22 cellular contexts compared by ENCODE assay signal in the genomic region with DNA sequence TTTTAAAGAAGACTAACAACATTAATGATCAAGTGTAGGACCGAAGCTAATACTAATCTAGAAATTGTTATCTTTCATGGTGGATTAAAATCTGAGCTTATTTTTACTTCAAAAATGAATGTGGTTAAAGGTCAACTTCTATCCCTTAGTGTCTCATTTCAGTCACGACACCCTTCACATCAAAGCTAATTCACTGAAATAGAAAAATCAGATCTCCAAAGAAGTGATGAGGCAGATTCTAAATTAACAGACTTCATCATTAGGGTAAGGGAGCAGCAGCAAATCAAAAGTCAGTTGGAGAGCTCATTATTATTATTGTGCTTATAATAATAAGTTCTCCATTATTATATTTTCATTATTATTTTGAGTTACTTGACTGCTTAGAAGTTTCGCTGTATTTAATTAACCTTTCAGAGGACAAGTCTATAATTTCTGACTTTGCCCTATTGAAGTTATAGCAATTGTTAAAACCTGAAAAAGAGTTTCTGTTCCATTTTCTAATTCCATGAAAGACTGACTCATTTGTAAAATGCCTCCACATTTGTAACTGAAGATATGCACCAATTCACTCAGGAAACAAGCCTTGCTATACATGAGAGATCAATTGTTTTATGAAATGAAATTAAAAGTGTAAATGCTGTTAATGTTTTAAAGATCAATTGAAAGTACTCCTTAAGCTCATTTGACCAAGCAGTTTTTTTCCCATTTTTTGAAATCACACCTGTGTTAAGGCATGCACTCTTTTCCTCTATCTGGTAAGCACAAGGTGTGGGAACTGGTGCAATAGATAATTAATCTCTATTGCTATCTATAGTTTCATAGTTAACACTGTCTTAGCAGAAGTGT. TPM values are rescaled to one million over a fixed set of nuclear protein-coding genes. Genes with fewer than 3 reads are reported as not detected.
DNase-seq lines count a peak whose midpoint lies in the region; ATAC-seq, FAIRE-seq and TF ChIP-seq lines count a peak whose summit lies in the region.
"Had no signal": no experiment of that assay in that cellular context is flagged by ENCODE, and none has a peak within 500 bp of the region (broad histone marks: within the 10 kb centered on the region; RNA-seq: fewer than 3 reads in every experiment).

No MANE protein-coding gene starts in this region.

- H3K4me3 ChIP-seq in BLaER1 = no peak overlapping the region
- no peak overlapping the region for H3K4me3 ChIP-seq in psoas muscle
- H3K4me3 ChIP-seq: breast epithelium, coronary artery, pancreas, right lobe of liver, thoracic aorta had no signal

- peaks cover 28% of the 10 kb centered on the region for H3K9me3 Mint-ChIP-seq in activated T-helper 17 cell treated with anti-CD3 and anti-CD28 coated beads, Interleukin-2, amount 50 U/mL, for 72 hours

- peaks cover 6% of the 10 kb centered on the region for H3K4me1 Mint-ChIP-seq in activated T-helper 17 cell treated with anti-CD3 and anti-CD28 coated beads, Interleukin-2, amount 50 U/mL, for 72 hours
- H3K4me1 Mint-ChIP-seq: naive B cell had no signal

- TF ChIP-seq CTCF in psoas muscle (IDR thresholded peaks at IDR 0.05) = no peak

- peaks cover 15% of the 10 kb centered on the region; the same call in 1 of the 2 replicates for H3K36me3 ChIP-seq in BLaER1
- no peaks in the 10 kb centered on the region for H3K36me3 ChIP-seq in psoas muscle (ENCODE audit: insufficient read depth in 1 of 2, low read depth in 1 of 2)
- H3K36me3 ChIP-seq: breast epithelium, pancreas, right lobe of liver, thoracic aorta, WERI-Rb-1 had no signal

- peaks cover 43% of the 10 kb centered on the region for H3K4me1 ChIP-seq in BLaER1
- no peaks in the 10 kb centered on the region for H3K4me1 ChIP-seq in psoas muscle
- H3K4me1 ChIP-seq: breast epithelium, pancreas, right lobe of liver had no signal

- DNase-seq in GM18507 (ENCODE audit: extremely low spot score, insufficient read length, low read depth) (peak; percentile 11), NCI-H1092 treated with DMSO at 0.1 percent for 48 hours (lab: John Stamatoyannopoulos, UW) (no peak), G401 (ENCODE audit: low spot score) (no peak), psoas muscle (no peak)
- DNase-seq: CD4-positive, alpha-beta memory T cell; DMS53; H7; naive B cell; NCI-H2107; NCI-H510A; pancreas; right lobe of liver; T-helper 17 cell; WERI-Rb-1 had no signal

- H3K27ac ChIP-seq in BLaER1 (no peak overlapping the region; the same call in 1 of the 2 replicates), psoas muscle (no peak overlapping the region)
- H3K27ac ChIP-seq: breast epithelium, coronary artery, HL-60, pancreas, right lobe of liver, thoracic aorta, WERI-Rb-1 had no signal

- 67 to 74% (median 67%) methylated on average over 3 of the region's 3 CpGs for WGBS in psoas muscle, 3 donors

- no peak overlapping the region for H3K27ac Mint-ChIP-seq in activated T-helper 17 cell treated with anti-CD3 and anti-CD28 coated beads, Interleukin-2, amount 50 U/mL, for 72 hours
- H3K27ac Mint-ChIP-seq: CD4-positive, alpha-beta memory T cell; T-helper 17 cell had no signal

- H3K27me3 ChIP-seq in BLaER1 (no peaks in the 10 kb centered on the region), psoas muscle (ENCODE audit: insufficient read depth in 3 of 3, low read length in 2 of 3) (peaks cover 0 to 2% (median 0%) of the 10 kb centered on the region in 3 donors)
- H3K27me3 ChIP-seq: breast epithelium, pancreas, right lobe of liver had no signal

- in situ Hi-C loops in G401 (cut with HindIII; ENCODE audit: low sequenced_read_pairs) = no loop called here

- H3K4me2 ChIP-seq in BLaER1 = peak overlapping the region; percentile 52

- ATAC-seq in GM21619 (IDR thresholded peaks at IDR 0.05; ENCODE audit: unreplicated experiment) = peak; percentile 78
- ATAC-seq in activated T-helper 17 cell treated with anti-CD3 and anti-CD28 coated beads, Interleukin-2, amount 50 U/mL, for 72 hours (replicated peaks) = peak; percentile 28
- no peak for ATAC-seq in psoas muscle
- ATAC-seq: pancreas, right lobe of liver, T-helper 17 cell had no signal

- peaks cover 6% of the 10 kb centered on the region for H3K27me3 Mint-ChIP-seq in activated T-helper 17 cell treated with anti-CD3 and anti-CD28 coated beads, Interleukin-2, amount 50 U/mL, for 72 hours
- H3K27me3 Mint-ChIP-seq: T-helper 17 cell had no signal

- H4K20me1 ChIP-seq in BLaER1 = no peaks in the 10 kb centered on the region

- no peak overlapping the region for H3K4me3 Mint-ChIP-seq in activated T-helper 17 cell treated with anti-CD3 and anti-CD28 coated beads, Interleukin-2, amount 50 U/mL, for 72 hours
- H3K4me3 Mint-ChIP-seq: CD4-positive, alpha-beta memory T cell; naive B cell; T-helper 17 cell had no signal

- intact Hi-C loops in psoas muscle (cut with DNase I) = no loop called here

- H3K9ac ChIP-seq in BLaER1 = no peak overlapping the region

- H3K36me3 Mint-ChIP-seq in activated T-helper 17 cell treated with anti-CD3 and anti-CD28 coated beads, Interleukin-2, amount 50 U/mL, for 72 hours (ENCODE audit: low read depth) = no peaks in the 10 kb centered on the region

- H3K9me3 ChIP-seq in BLaER1 = peaks cover 53% of the 10 kb centered on the region
- H3K9me3 ChIP-seq in psoas muscle = peaks cover 12% of the 10 kb centered on the region
- H3K9me3 ChIP-seq: pancreas, right lobe of liver had no signal

- peak; percentile 53 for FAIRE-seq in GM18507 (lab: Jason Lieb, UNC)
- FAIRE-seq: pancreas, RCC 7860 had no signal

RNA-seq across cellular contexts. Expression of gene CMC1, which starts 23.1 kb away (rescaled TPM):
- total RNA-seq in activated T-helper 17 cell treated with anti-CD3 and anti-CD28 coated beads, Interleukin-2, amount 50 U/mL, for 72 hours = 10 to 100 TPM; 19.1 to 20.5 TPM
- 17.2 and 33.1 TPM in 2 replicates for total RNA-seq in G401 (2014; rRNA removed; shearing (Covaris generic))
- total RNA-seq in psoas muscle = 10 to 100 TPM; 14.4 to 23.2 (median 15.9) TPM
- polyA plus RNA-seq in psoas muscle = 10 to 100 TPM; 49.6 to 73.4 (median 54.4) TPM

Comparison
In these comparisons a context has a peak if more than half of its experiments do, and no peak if none do; other contexts are left out.
1. ATAC-seq: peak in GM21619 (single experiment) and activated T-helper 17 cell treated with anti-CD3 and anti-CD28 coated beads, Interleukin-2, amount 50 U/mL, for 72 hours (single experiment); none in psoas muscle (0 of 4).